ENCODE assay signal across 8 cellular contexts in genomic region chr16:67185003-67185865, GRCh38. TPM values are rescaled to one million over a fixed set of nuclear protein-coding genes. Genes with fewer than 3 reads are reported as not detected.
A peak's percentile ranks its signal among the peaks of the same experiment; 100 is the strongest.
DNase-seq lines count a peak whose midpoint lies in the region; ATAC-seq, FAIRE-seq and TF ChIP-seq lines count a peak whose summit lies in the region.

No MANE protein-coding gene starts in this region.

- peaks cover 11% of the 10 kb centered on the region for H3K79me2 ChIP-seq in neural progenitor cell (ENCODE audit: low read depth)

- H3K4me3 ChIP-seq in neural progenitor cell = no peak overlapping the region

- H3K4me1 Mint-ChIP-seq in activated T-helper 2 cell treated with anti-CD3 and anti-CD28 coated beads, Interferon-gamma antibody, Interleukin-2, Interleukin-4, amounts not matched to agents 10 μg/mL and 5 μg/mL and 100 μg/mL, durations not matched to agents 14 hours and 24 hours and 36 hours (ENCODE audit: low read depth) = peaks cover 9% of the 10 kb centered on the region
- peaks cover 9% of the 10 kb centered on the region for H3K4me1 Mint-ChIP-seq in neural progenitor cell

- H4K20me1 ChIP-seq in neural progenitor cell (ENCODE audit: low read depth) = peaks cover 28% of the 10 kb centered on the region

- intact Hi-C loops in activated T-helper 2 cell treated with anti-CD3 and anti-CD28 coated beads, Interferon-gamma antibody, Interleukin-2, Interleukin-4, amounts not matched to agents 10 μg/mL and 5 μg/mL and 100 μg/mL, durations not matched to agents 14 hours and 24 hours and 36 hours (cut with micrococcal nuclease) = loop anchor here (2.0 to 10.0 kb wide), 5 partner anchors 14 to 238 kb away; partner anchors contain the start of genes B3GNT9 and NOL3

- peak; percentile 83 for TF ChIP-seq CTCF in neural progenitor cell (IDR thresholded peaks at IDR 0.05)

- peak overlapping the region; percentile 91 for H3K4me3 Mint-ChIP-seq in activated T-helper 2 cell treated with anti-CD3 and anti-CD28 coated beads, Interferon-gamma antibody, Interleukin-2, Interleukin-4, amounts not matched to agents 10 μg/mL and 5 μg/mL and 100 μg/mL, durations not matched to agents 14 hours and 24 hours and 36 hours (ENCODE audit: low read depth)
- peak overlapping the region; percentile 92 for H3K4me3 Mint-ChIP-seq in neural progenitor cell

- H3K9me3 Mint-ChIP-seq in activated T-helper 2 cell treated with anti-CD3 and anti-CD28 coated beads, Interferon-gamma antibody, Interleukin-2, Interleukin-4, amounts not matched to agents 10 μg/mL and 5 μg/mL and 100 μg/mL, durations not matched to agents 14 hours and 24 hours and 36 hours = no peaks in the 10 kb centered on the region
- no peaks in the 10 kb centered on the region for H3K9me3 Mint-ChIP-seq in neural progenitor cell

- H3F3A ChIP-seq in neural progenitor cell (ENCODE audit: low read depth) = peaks cover 15% of the 10 kb centered on the region

- no peaks in the 10 kb centered on the region for H3K9me3 ChIP-seq in neural progenitor cell (ENCODE audit: low read depth)

- H3K27ac Mint-ChIP-seq in activated T-helper 2 cell treated with anti-CD3 and anti-CD28 coated beads, Interferon-gamma antibody, Interleukin-2, Interleukin-4, amounts not matched to agents 10 μg/mL and 5 μg/mL and 100 μg/mL, durations not matched to agents 14 hours and 24 hours and 36 hours = peak overlapping the region; percentile 65
- H3K27ac Mint-ChIP-seq in neural progenitor cell = peak overlapping the region; percentile 88

- peaks cover 12% of the 10 kb centered on the region for H3K4me1 ChIP-seq in neural progenitor cell

- H3K27ac ChIP-seq in neural progenitor cell = no peak overlapping the region

- H3K4me2 ChIP-seq in neural progenitor cell = peak overlapping the region; percentile 96

- peaks cover 7% of the 10 kb centered on the region for H3K27me3 Mint-ChIP-seq in activated T-helper 2 cell treated with anti-CD3 and anti-CD28 coated beads, Interferon-gamma antibody, Interleukin-2, Interleukin-4, amounts not matched to agents 10 μg/mL and 5 μg/mL and 100 μg/mL, durations not matched to agents 14 hours and 24 hours and 36 hours (ENCODE audit: low read depth)
- peaks cover 14% of the 10 kb centered on the region for H3K27me3 Mint-ChIP-seq in neural progenitor cell (ENCODE audit: insufficient read depth, low read depth)

- H3K9ac ChIP-seq in neural progenitor cell = no peak overlapping the region

- peak; percentile 98 for FAIRE-seq in HTR-8/SVneo (lab: Jason Lieb, UNC)

- no peaks in the 10 kb centered on the region for H3K36me3 ChIP-seq in neural progenitor cell

- DNase-seq in DMS53 treated with DMSO at 0.1 percent for 48 hours (lab: John Stamatoyannopoulos, UW; ENCODE audit: unreplicated experiment) (peak; percentile 79), HTR-8/SVneo (ENCODE audit: insufficient read length, low spot score) (peak; percentile 79), RKO (ENCODE audit: low spot score) (peak; percentile 91), fibroblast of the conjunctiva (ENCODE audit: low read depth) (peak; percentile 84), neural progenitor cell (ENCODE audit: low spot score) (peak; percentile 94)
- DNase-seq in activated T-helper 2 cell treated with anti-CD3 and anti-CD28 coated beads, Interferon-gamma antibody, Interleukin-2, Interleukin-4, amounts not matched to agents 10 μg/mL and 5 μg/mL and 100 μg/mL, durations not matched to agents 14 hours and 24 hours and 36 hours (ENCODE audit: low spot score) = peak; percentile 77
- DNase-seq in stimulated activated naive CD8-positive, alpha-beta T cell treated with anti-CD3 and anti-CD28 coated beads, Interleukin-15, Interleukin-2, amounts not matched to agents 100 U/mL and 50 U/mL, for 24 hours = peak; percentile 93

- H3K27me3 ChIP-seq in neural progenitor cell = peaks cover 33% of the 10 kb centered on the region

- no peaks in the 10 kb centered on the region for H3K36me3 Mint-ChIP-seq in activated T-helper 2 cell treated with anti-CD3 and anti-CD28 coated beads, Interferon-gamma antibody, Interleukin-2, Interleukin-4, amounts not matched to agents 10 μg/mL and 5 μg/mL and 100 μg/mL, durations not matched to agents 14 hours and 24 hours and 36 hours (ENCODE audit: low read depth)
- no peaks in the 10 kb centered on the region for H3K36me3 Mint-ChIP-seq in neural progenitor cell

- peak; percentile 42 for ATAC-seq in stimulated activated naive CD8-positive, alpha-beta T cell treated with anti-CD3 and anti-CD28 coated beads, Interleukin-15, Interleukin-2, amounts not matched to agents 100 U/mL and 50 U/mL, for 24 hours
- no peak for ATAC-seq in GM19452 (IDR thresholded peaks at IDR 0.05; ENCODE audit: unreplicated experiment)

- no peak overlapping the region for H2AFZ ChIP-seq in neural progenitor cell (replicated peaks)

RNA-seq across cellular contexts. Expression of gene MATCAP1, which starts 1.5 kb away (rescaled TPM):
- 57.1 and 59.5 TPM in 2 replicates for total RNA-seq in activated T-helper 2 cell treated with anti-CD3 and anti-CD28 coated beads, Interferon-gamma antibody, Interleukin-2, Interleukin-4, amounts not matched to agents 10 μg/mL and 5 μg/mL and 100 μg/mL, durations not matched to agents 14 hours and 24 hours and 36 hours
- total RNA-seq in neural progenitor cell (ENCODE audit: low replicate concordance) = 15.7 and 50.9 TPM in 2 replicates

RNA-seq across cellular contexts. Expression of gene EXOC3L1, which starts 4.7 kb away (rescaled TPM):
- 0.14 TPM in 1 of 2 replicates, not detected in the other for total RNA-seq in activated T-helper 2 cell treated with anti-CD3 and anti-CD28 coated beads, Interferon-gamma antibody, Interleukin-2, Interleukin-4, amounts not matched to agents 10 μg/mL and 5 μg/mL and 100 μg/mL, durations not matched to agents 14 hours and 24 hours and 36 hours
- not detected in 2 replicates for total RNA-seq in neural progenitor cell (ENCODE audit: low replicate concordance)

RNA-seq across cellular contexts. Expression of gene E2F4, which starts 6.7 kb away (rescaled TPM):
- total RNA-seq in activated T-helper 2 cell treated with anti-CD3 and anti-CD28 coated beads, Interferon-gamma antibody, Interleukin-2, Interleukin-4, amounts not matched to agents 10 μg/mL and 5 μg/mL and 100 μg/mL, durations not matched to agents 14 hours and 24 hours and 36 hours = 132 and 139 TPM in 2 replicates
- 35.3 and 101 TPM in 2 replicates for total RNA-seq in neural progenitor cell (ENCODE audit: low replicate concordance)

RNA-seq across cellular contexts. Expression of gene ELMO3, which starts 13.7 kb away (rescaled TPM):
- 6.8 and 7.1 TPM in 2 replicates for total RNA-seq in activated T-helper 2 cell treated with anti-CD3 and anti-CD28 coated beads, Interferon-gamma antibody, Interleukin-2, Interleukin-4, amounts not matched to agents 10 μg/mL and 5 μg/mL and 100 μg/mL, durations not matched to agents 14 hours and 24 hours and 36 hours
- total RNA-seq in neural progenitor cell (ENCODE audit: low replicate concordance) = 1.9 TPM in 1 of 2 replicates, not detected in the other

RNA-seq across cellular contexts. Expression of gene NOL3, which starts 14.9 kb away (rescaled TPM):
- total RNA-seq in activated T-helper 2 cell treated with anti-CD3 and anti-CD28 coated beads, Interferon-gamma antibody, Interleukin-2, Interleukin-4, amounts not matched to agents 10 μg/mL and 5 μg/mL and 100 μg/mL, durations not matched to agents 14 hours and 24 hours and 36 hours = 27.3 and 30.1 TPM in 2 replicates
- total RNA-seq in neural progenitor cell (ENCODE audit: low replicate concordance) = 0.37 and 5.5 TPM in 2 replicates
